Comparison of ENCODE assay signal across 1 cellular context in genomic region chr11:108592591-108593213, GRCh38.
TF ChIP-seq lines count a peak whose summit lies in the region.

No MANE protein-coding gene starts in this region.

TF ChIP-seq in H1, 55 proteins besides CTCF, POLR2A, EP300 and RAD21:
- TF ChIP-seq PHF8 (conservative IDR thresholded peaks at IDR 0.05; ENCODE audit: low read depth, low read length) (no peak), CHD2 (IDR thresholded peaks at IDR 0.05; ENCODE audit: low read length) (no peak), FOSL1 (IDR thresholded peaks at IDR 0.05; ENCODE audit: insufficient read depth, low read depth, low read length) (no peak), SUZ12 (IDR thresholded peaks at IDR 0.05; ENCODE audit: low read length) (peak; percentile 32; the same call in 1 of the 2 replicates), RNF2 (IDR thresholded peaks at IDR 0.05; ENCODE audit: borderline replicate concordance, low read depth, low read length, missing control alignments, poor library complexity, severe bottlenecking) (peak; percentile 32), EZH2 (IDR thresholded peaks at IDR 0.05; ENCODE audit: low read depth, low read length, severe bottlenecking) (peak; percentile 18), KDM4A (IDR thresholded peaks at IDR 0.05; ENCODE audit: low read depth, low read length, severe bottlenecking) (peak; percentile 91), RXRA (IDR thresholded peaks at IDR 0.05; ENCODE audit: insufficient read depth, low read depth, low read length) (no peak), ASH2L (IDR thresholded peaks at IDR 0.05; ENCODE audit: low read length) (peak; percentile 12)
- TF ChIP-seq, protein P1, sequence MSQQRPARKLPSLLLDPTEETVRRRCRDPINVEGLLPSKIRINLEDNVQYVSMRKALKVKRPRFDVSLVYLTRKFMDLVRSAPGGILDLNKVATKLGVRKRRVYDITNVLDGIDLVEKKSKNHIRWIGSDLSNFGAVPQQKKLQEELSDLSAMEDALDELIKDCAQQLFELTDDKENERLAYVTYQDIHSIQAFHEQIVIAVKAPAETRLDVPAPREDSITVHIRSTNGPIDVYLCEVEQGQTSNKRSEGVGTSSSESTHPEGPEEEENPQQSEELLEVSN (IDR thresholded peaks at IDR 0.05) = peak; percentile 83
- TF ChIP-seq, protein P2, sequence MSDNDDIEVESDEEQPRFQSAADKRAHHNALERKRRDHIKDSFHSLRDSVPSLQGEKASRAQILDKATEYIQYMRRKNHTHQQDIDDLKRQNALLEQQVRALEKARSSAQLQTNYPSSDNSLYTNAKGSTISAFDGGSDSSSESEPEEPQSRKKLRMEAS (IDR thresholded peaks at IDR 0.05) = peak; percentile 88
